ENCODE assay signal across 17 cellular contexts in genomic region chr16:77375396-77375795, GRCh38. TPM values are rescaled to one million over a fixed set of nuclear protein-coding genes. Genes with fewer than 3 reads are reported as not detected.
DNase-seq lines count a peak whose midpoint lies in the region; TF ChIP-seq lines count a peak whose summit lies in the region.
"Had no signal": no experiment of that assay in that cellular context is flagged by ENCODE, and none has a peak within 500 bp of the region (broad histone marks: within the 10 kb centered on the region; RNA-seq: fewer than 3 reads in every experiment).

No MANE protein-coding gene starts in this region.

- H3K4me1 Mint-ChIP-seq in mesothelial cell of epicardium: peaks cover 31% of the 10 kb centered on the region
- peaks cover 30% of the 10 kb centered on the region for H3K4me1 Mint-ChIP-seq in progenitor cell of endocrine pancreas (ENCODE audit: low read depth)
- H3K4me1 Mint-ChIP-seq: CD14-positive monocyte; CD4-positive, alpha-beta memory T cell had no signal

- H3K27ac ChIP-seq in PC-9: no peak overlapping the region
- H3K27ac ChIP-seq in ascending aorta: no peak overlapping the region
- H3K27ac ChIP-seq: 22Rv1, A549 had no signal

- H4K20me1 ChIP-seq in PC-9 (ENCODE audit: insufficient read depth): no peaks in the 10 kb centered on the region

- no peaks in the 10 kb centered on the region for H3K9me2 ChIP-seq in PC-9 (ENCODE audit: insufficient read depth)

- intact Hi-C loops in PC-9 (cut with micrococcal nuclease; ENCODE audit: unreplicated experiment) (no loop called here), ascending aorta (cut with DNase I) (no loop called here)

- DNase-seq in DMS53 (lab: John Stamatoyannopoulos, UW) (peak; percentile 5), DMS53 treated with DMSO at 0.1 percent for 48 hours (lab: John Stamatoyannopoulos, UW; ENCODE audit: unreplicated experiment) (no peak), PC-9 (no peak), mesothelial cell of epicardium (ENCODE audit: low spot score in 2 of 2, unreplicated experiment in 2 of 2) (no peak), progenitor cell of endocrine pancreas (ENCODE audit: low spot score, unreplicated experiment) (no peak), ascending aorta (ENCODE audit: low spot score in 2 of 2) (no peak), C1 segment of cervical spinal cord (lab: John Stamatoyannopoulos, UW) (no peak), NCI-H1092 treated with DMSO at 0.1 percent for 48 hours (lab: John Stamatoyannopoulos, UW) (no peak)
- DNase-seq: AML-193; Calu3; CD4-positive, alpha-beta memory T cell; GOT3 had no signal

- 0 out of 2 replicates have a peak overlapping the region, but pooled peaks have one; percentile 74 for H3K4me2 ChIP-seq in PC-9
- H3K4me2 ChIP-seq: A549 had no signal

- H3K4me3 Mint-ChIP-seq in mesothelial cell of epicardium (no peak overlapping the region), progenitor cell of endocrine pancreas (ENCODE audit: low read depth) (no peak overlapping the region)
- H3K4me3 Mint-ChIP-seq: CD14-positive monocyte; CD4-positive, alpha-beta memory T cell had no signal

- CTCF ChIA-PET in PC-9 (lab: Charles Lee): no interaction called here

- H3K4me1 ChIP-seq in PC-9 (replicated peaks; ENCODE audit: insufficient read depth) (peaks cover 19% of the 10 kb centered on the region), ascending aorta (no peaks in the 10 kb centered on the region)
- H3K4me1 ChIP-seq: A549, HAP-1 had no signal

- no peaks in the 10 kb centered on the region for H3K79me2 ChIP-seq in PC-9 (ENCODE audit: low read depth)

- peaks cover 15% of the 10 kb centered on the region for H3K9me3 Mint-ChIP-seq in mesothelial cell of epicardium
- peaks cover 5% of the 10 kb centered on the region for H3K9me3 Mint-ChIP-seq in progenitor cell of endocrine pancreas (ENCODE audit: low read depth)

- TF ChIP-seq CTCF in PC-9 (conservative IDR thresholded peaks at IDR 0.05) (no peak), mesothelial cell of epicardium (IDR thresholded peaks at IDR 0.05; ENCODE audit: unreplicated experiment) (no peak), progenitor cell of endocrine pancreas (IDR thresholded peaks at IDR 0.05; ENCODE audit: unreplicated experiment) (no peak), ascending aorta (IDR thresholded peaks at IDR 0.05) (no peak)

- POLR2A ChIA-PET in PC-9 (lab: Charles Lee; ENCODE audit: unreplicated experiment): no interaction called here

- H3K27me3 Mint-ChIP-seq in mesothelial cell of epicardium (ENCODE audit: low read depth): no peaks in the 10 kb centered on the region
- H3K27me3 Mint-ChIP-seq in progenitor cell of endocrine pancreas: peaks cover 6% of the 10 kb centered on the region

- H2AFZ ChIP-seq in PC-9: no peak overlapping the region

- H3K27ac Mint-ChIP-seq in mesothelial cell of epicardium (peak overlapping the region; percentile 84), progenitor cell of endocrine pancreas (peak overlapping the region; percentile 82)
- H3K27ac Mint-ChIP-seq: CD4-positive, alpha-beta memory T cell had no signal

- H3K4me3 ChIP-seq in PC-9: no peak overlapping the region
- no peak overlapping the region for H3K4me3 ChIP-seq in ascending aorta
- H3K4me3 ChIP-seq: A549, HAP-1 had no signal

- peaks cover 7% of the 10 kb centered on the region; the same call in 1 of the 2 replicates for H3F3A ChIP-seq in PC-9 (ENCODE audit: insufficient read depth, low read depth)

- H3K9me3 ChIP-seq in PC-9 (ENCODE audit: insufficient read depth, low read depth) (no peaks in the 10 kb centered on the region), ascending aorta (no peaks in the 10 kb centered on the region)
- H3K9me3 ChIP-seq: A549, HAP-1 had no signal

- H3K36me3 Mint-ChIP-seq in mesothelial cell of epicardium: peaks cover 8% of the 10 kb centered on the region
- no peaks in the 10 kb centered on the region for H3K36me3 Mint-ChIP-seq in progenitor cell of endocrine pancreas (ENCODE audit: insufficient read depth)
- H3K36me3 Mint-ChIP-seq: CD14-positive monocyte; CD4-positive, alpha-beta memory T cell had no signal

- H3K36me3 ChIP-seq in PC-9 (ENCODE audit: low read depth) (no peaks in the 10 kb centered on the region), ascending aorta (no peaks in the 10 kb centered on the region)
- H3K36me3 ChIP-seq: HAP-1 had no signal

- H3K27me3 ChIP-seq in PC-9 (ENCODE audit: insufficient read depth, low read depth) (0 out of 2 replicates have a peak, but pooled peaks cover 4% of the 10 kb centered on the region), ascending aorta (no peaks in the 10 kb centered on the region)

- no TSS peak for BruUV-seq in PC-9 (replicated peaks; lab: Mats Ljungman, UMichigan)

RNA-seq across cellular contexts. Expression of gene ADAMTS18, which starts 59.4 kb away (rescaled TPM):
- total RNA-seq in PC-9 (2021) (not detected in 2 replicates), mesothelial cell of epicardium (7.4 to 9.1 TPM (median 7.9 TPM) in 3 replicates), progenitor cell of endocrine pancreas (5.8 and 8.4 TPM in 2 replicates), ascending aorta (not detected)
- total RNA-seq: Calu3; CD4-positive, alpha-beta memory T cell; HT-29 had no signal
